Comparison of ENCODE assay signal across 15 cellular contexts in genomic region chr2:183250061-183250460, GRCh38.
A peak's percentile ranks its signal among the peaks of the same experiment; 100 is the strongest.
DNase-seq lines count a peak whose midpoint lies in the region; ATAC-seq, FAIRE-seq and TF ChIP-seq lines count a peak whose summit lies in the region.
"Had no signal": no experiment of that assay in that cellular context is flagged by ENCODE, and none has a peak within 500 bp of the region (broad histone marks: within the 10 kb centered on the region; RNA-seq: fewer than 3 reads in every experiment).

No MANE protein-coding gene starts in this region.

- no peaks in the 10 kb centered on the region for H4K20me1 ChIP-seq in keratinocyte (ENCODE audit: control insufficient read depth, extremely low read depth, insufficient read depth, low read length)

- intact Hi-C loops in aorta (cut with DNase I) (no loop called here), posterior cingulate gyrus (cut with DNase I) (no loop called here)

- peak overlapping the region; percentile 34 for H3K9ac ChIP-seq in keratinocyte (ENCODE audit: control insufficient read depth, extremely low read depth, insufficient read depth, low read length)
- H3K9ac ChIP-seq: GM23248 had no signal

- peak overlapping the region; percentile 24 for H2AFZ ChIP-seq in keratinocyte (ENCODE audit: control insufficient read depth, low read length)
- H2AFZ ChIP-seq: GM23248 had no signal

- FAIRE-seq in bronchial epithelial cell (lab: Jason Lieb, UNC) (no peak), keratinocyte (lab: Jason Lieb, UNC) (peak; percentile 89)

- H3K9me3 ChIP-seq in keratinocyte (ENCODE audit: control insufficient read depth, low read depth, low read length): no peaks in the 10 kb centered on the region
- H3K9me3 ChIP-seq in aorta (ENCODE audit: control insufficient read depth, low read length): no peaks in the 10 kb centered on the region

- H3K27me3 ChIP-seq in bronchial epithelial cell (ENCODE audit: control insufficient read depth, insufficient read depth, low read length) (no peaks in the 10 kb centered on the region), keratinocyte (ENCODE audit: control insufficient read depth, extremely low read depth, insufficient read depth, low read length) (no peaks in the 10 kb centered on the region), aorta (ENCODE audit: control insufficient read depth in 1 of 2, insufficient read depth in 2 of 2, low read length in 1 of 2) (no peaks in the 10 kb centered on the region)

- H3K36me3 ChIP-seq in bronchial epithelial cell (ENCODE audit: control insufficient read depth, insufficient read depth, low read length) (no peaks in the 10 kb centered on the region), keratinocyte (ENCODE audit: control insufficient read depth in 2 of 2, extremely low read depth in 1 of 2, insufficient read depth in 2 of 2, low read length in 2 of 2) (no peaks in the 10 kb centered on the region), aorta (ENCODE audit: control insufficient read depth in 1 of 2, insufficient read depth in 2 of 2, low read length in 1 of 2) (no peaks in the 10 kb centered on the region)

- H3K4me1 ChIP-seq in keratinocyte (ENCODE audit: control insufficient read depth, extremely low read depth, insufficient read depth, low read length) (peaks cover 22% of the 10 kb centered on the region), aorta (ENCODE audit: control insufficient read depth in 1 of 2, insufficient read depth in 2 of 2, low read length in 2 of 2) (no peaks in the 10 kb centered on the region)

- no peak for TF ChIP-seq POLR2A in erythroblast (IDR thresholded peaks at IDR 0.05; ENCODE audit: low read length)

- no peak for ATAC-seq in aorta (ENCODE audit: low FRiP score)

- DNase-seq in NCI-H2171 treated with DMSO at 0.1 percent for 48 hours (lab: John Stamatoyannopoulos, UW) (peak; percentile 33), NCI-H2171 (lab: John Stamatoyannopoulos, UW) (no peak), HPDE6-E6E7 (ENCODE audit: extremely low spot score) (peak; percentile 36), bronchial epithelial cell (ENCODE audit: low read depth) (peak; percentile 82), keratinocyte (ENCODE audit: low read depth, low spot score) (peak; percentile 78), aorta (no peak), posterior cingulate gyrus (no peak), erythroblast (lab: John Stamatoyannopoulos, UW) (no peak)
- DNase-seq: 8988T; C1 segment of cervical spinal cord; Calu3; CD4-positive, alpha-beta T cell; DMS 273 treated with DMSO at 0.1 percent for 48 hours; H7 had no signal

- no peaks in the 10 kb centered on the region for H3K79me2 ChIP-seq in keratinocyte (ENCODE audit: control insufficient read depth, insufficient read depth, low read length)

- TF ChIP-seq CTCF in bronchial epithelial cell (IDR thresholded peaks at IDR 0.05; ENCODE audit: insufficient read depth, low read length, severe bottlenecking): no peak
- TF ChIP-seq CTCF in keratinocyte (optimal IDR thresholded peaks at IDR 0.05 in 1 of 3, IDR thresholded peaks at IDR 0.05 in 1 of 3, conservative IDR thresholded peaks at IDR 0.05 in 1 of 3; ENCODE audit: extremely low read depth in 1 of 3, insufficient read depth in 2 of 3, low read length in 3 of 3): peak in 1 of 3 experiments; percentile 15

- WGBS in aorta, 2 donors: 67 to 75% methylated on average over 3 of the region's 3 CpGs

- dilution Hi-C loops in keratinocyte (cut with MboI; ENCODE audit: extremely low pct_ligation_motif_present, low sequenced_read_pairs): no loop called here

- H3K4me3 ChIP-seq in bronchial epithelial cell (ENCODE audit: low read depth, low read length) (no peak overlapping the region), keratinocyte (ENCODE audit: control insufficient read depth in 2 of 3, extremely low read depth in 1 of 3, insufficient read depth in 2 of 3, low read depth in 1 of 3, low read length in 3 of 3) (peak overlapping the region in 1 of 3 experiments; percentile 45), aorta (ENCODE audit: low read length in 2 of 2) (no peak overlapping the region)
- H3K4me3 ChIP-seq: GM23248 had no signal

- H3K4me2 ChIP-seq in keratinocyte (ENCODE audit: control insufficient read depth, extremely low read depth, insufficient read depth, low read depth, low read length): peak overlapping the region; percentile 68

- no peaks in the 10 kb centered on the region for H3K9me1 ChIP-seq in keratinocyte (ENCODE audit: control insufficient read depth, extremely low read depth, insufficient read depth, low read length)

- H3K27ac ChIP-seq in keratinocyte (ENCODE audit: control insufficient read depth, insufficient read depth, low read length) (peak overlapping the region; percentile 78), aorta (ENCODE audit: low read depth in 1 of 2, low read length in 2 of 2) (no peak overlapping the region)
- H3K27ac ChIP-seq: GM23248 had no signal

Comparison
In these comparisons a context has a peak if more than half of its experiments do, and no peak if none do; other contexts are left out.
1. DNase-seq: peak in NCI-H2171 treated with DMSO at 0.1 percent for 48 hours (single experiment), HPDE6-E6E7 (single experiment), bronchial epithelial cell (single experiment) and keratinocyte (single experiment); none in NCI-H2171 (single experiment), aorta (0 of 2), posterior cingulate gyrus (0 of 10) and erythroblast (0 of 2).